In the genomic region with DNA sequence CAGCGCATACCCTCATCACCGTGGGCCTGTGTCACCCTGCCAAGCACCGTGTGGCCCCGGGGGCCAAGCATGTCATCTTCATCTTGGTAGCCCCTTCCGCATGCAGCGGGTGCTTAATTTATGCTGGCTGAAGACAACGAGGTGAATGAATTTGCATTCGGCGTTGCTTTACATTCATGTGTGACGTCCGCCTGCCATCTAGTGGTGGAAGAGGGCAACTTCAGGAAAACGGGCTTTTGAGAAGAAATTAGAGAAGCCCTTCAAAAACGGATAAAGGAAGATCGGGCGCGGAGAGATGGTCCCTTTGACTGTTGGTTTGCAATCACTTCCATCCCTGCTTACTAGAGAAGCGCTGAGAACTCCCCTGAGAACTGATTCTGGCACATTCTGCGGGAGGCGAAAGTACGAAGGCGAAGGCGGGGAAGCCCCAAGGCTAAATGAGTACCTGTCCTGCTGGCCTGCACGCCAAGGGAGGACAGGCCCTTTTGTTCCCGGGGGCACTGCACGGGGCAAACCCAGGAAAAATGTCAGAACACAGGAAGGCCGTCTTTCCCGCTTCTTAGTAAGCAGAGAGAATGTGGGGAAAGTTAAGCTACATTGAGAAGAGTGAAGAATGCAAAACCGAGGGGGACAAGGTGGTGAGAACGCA, we compare ENCODE assay signal across 8 cellular contexts.
DNase-seq lines count a peak whose midpoint lies in the region; ATAC-seq and TF ChIP-seq lines count a peak whose summit lies in the region.

No MANE protein-coding gene starts in this region.

- H3K27me3 ChIP-seq in DND-41 (ENCODE audit: insufficient read depth, low read length, poor library complexity) (no peaks in the 10 kb centered on the region), H7 (ENCODE audit: control insufficient read depth, insufficient read depth, low read length) (no peaks in the 10 kb centered on the region)

- peak overlapping the region; percentile 50 for H3K27ac ChIP-seq in DND-41 (ENCODE audit: low read length)

- peaks cover 11% of the 10 kb centered on the region for H3K4me1 ChIP-seq in DND-41 (ENCODE audit: insufficient read depth, low read length)

- no peaks in the 10 kb centered on the region for H3K79me2 ChIP-seq in DND-41 (ENCODE audit: insufficient read depth, low read length)

- peaks cover 12% of the 10 kb centered on the region for H3K9me3 ChIP-seq in DND-41 (ENCODE audit: insufficient read depth, low read length, severe bottlenecking)

- ATAC-seq in DND-41 (ENCODE audit: insufficient read depth, low read depth) (peak; percentile 79), HG03045 (IDR thresholded peaks at IDR 0.05; ENCODE audit: unreplicated experiment) (no peak)

- H3K36me3 ChIP-seq in DND-41 (ENCODE audit: insufficient read depth, low read length) (0 out of 2 replicates have a peak, but pooled peaks cover 3% of the 10 kb centered on the region), H7 (replicated peaks; ENCODE audit: control insufficient read depth, insufficient read depth, low read length) (no peaks in the 10 kb centered on the region)

- H3K9ac ChIP-seq in DND-41 (ENCODE audit: low read depth, low read length): no peak overlapping the region

- no peak overlapping the region for H3K4me2 ChIP-seq in DND-41 (ENCODE audit: insufficient read depth, low read length)

- peak; percentile 95 for TF ChIP-seq CTCF in DND-41 (IDR thresholded peaks at IDR 0.05; ENCODE audit: borderline replicate concordance, extremely low read depth, low read length, poor library complexity, severe bottlenecking)

- H2AFZ ChIP-seq in DND-41 (ENCODE audit: low read depth, low read length): peak overlapping the region; percentile 44

- peak; percentile 80 for DNase-seq in DND-41
- DNase-seq in H7: peak; percentile 85
- peak; percentile 81 for DNase-seq in NCI-H1436 (lab: John Stamatoyannopoulos, UW)
- peak; percentile 19 for DNase-seq in SW480 (ENCODE audit: low spot score)
- peak in 41 of 56 donors; percentile 3 to 84 (median 34) for DNase-seq in amygdala (lab: John Stamatoyannopoulos, UW)
- peak; percentile 41 to 47 for DNase-seq in hippocampal formation (lab: John Stamatoyannopoulos, UW)
- DNase-seq in skeletal muscle cell (ENCODE audit: low read depth): peak; percentile 21

- H3K4me3 ChIP-seq in DND-41 (ENCODE audit: low read depth in 1 of 2, low read length in 2 of 2) (no peak overlapping the region), H7 (ENCODE audit: insufficient read depth, low read depth, low read length) (no peak overlapping the region), skeletal muscle cell (ENCODE audit: low read depth, low read length) (no peak overlapping the region)

- no peaks in the 10 kb centered on the region for H4K20me1 ChIP-seq in DND-41 (ENCODE audit: insufficient read depth, low read length)

Comparison
In these comparisons a context has a peak if more than half of its experiments do, and no peak if none do; other contexts are left out.
1. DNase-seq: peak in every context shown above with its lines; median percentile 85 in H7; 81 in NCI-H1436; 80 in DND-41; 44 in hippocampal formation; 34 in amygdala; 21 in skeletal muscle cell; 19 in SW480.